Comparison of ENCODE assay signal across 8 cellular contexts in the genomic region with DNA sequence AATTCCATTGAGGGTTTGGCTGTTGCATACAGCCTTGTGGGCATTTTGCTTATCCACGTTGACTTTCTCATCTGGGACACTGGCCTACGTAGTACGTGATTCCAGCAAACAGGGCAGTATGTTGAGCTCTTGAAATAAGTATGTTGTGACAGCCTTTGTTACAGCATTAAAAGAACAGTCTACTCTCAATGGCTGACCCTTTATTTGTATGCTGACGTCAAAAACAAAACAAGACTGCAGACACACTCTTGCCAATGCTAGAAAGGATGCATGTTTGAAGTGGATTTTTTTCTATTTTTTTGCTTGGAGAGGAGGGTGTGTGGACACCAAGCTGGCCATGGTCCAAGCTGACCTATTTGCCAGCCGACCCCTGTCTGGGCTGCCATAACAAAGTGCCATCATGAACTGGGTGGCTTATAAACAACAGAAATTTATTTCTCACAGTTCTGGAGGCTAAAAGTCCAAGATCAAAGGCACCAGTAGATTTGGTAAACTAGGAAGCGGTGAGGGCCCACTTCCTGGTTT. TPM values are rescaled to one million over a fixed set of nuclear protein-coding genes. Genes with fewer than 3 reads are reported as not detected.
A peak's percentile ranks its signal among the peaks of the same experiment; 100 is the strongest.
DNase-seq lines count a peak whose midpoint lies in the region; ATAC-seq and TF ChIP-seq lines count a peak whose summit lies in the region.

No MANE protein-coding gene starts in this region.

- peaks cover 14% of the 10 kb centered on the region for H3K4me1 Mint-ChIP-seq in endodermal cell

- no peak overlapping the region for H3K9ac ChIP-seq in endodermal cell (ENCODE audit: extremely low read depth, low read length, poor library complexity, severe bottlenecking)

- DNase-seq in Peyer's patch (no peak), endodermal cell (no peak), psoas muscle (no peak), NCI-H2171 treated with DMSO at 0.1 percent for 48 hours (lab: John Stamatoyannopoulos, UW) (no peak)

- ATAC-seq in psoas muscle (no peak), GM19397 (IDR thresholded peaks at IDR 0.05; ENCODE audit: unreplicated experiment) (no peak), GM21360 (IDR thresholded peaks at IDR 0.05; ENCODE audit: unreplicated experiment) (no peak), HG02885 (IDR thresholded peaks at IDR 0.05; ENCODE audit: poor library complexity, unreplicated experiment) (no peak)

- intact Hi-C loops in psoas muscle (cut with DNase I), result loop anchor here in 1 of 2 donors (1.0 kb wide), 1 partner anchor 10 kb away; no protein-coding TSS in a partner anchor

- H3K4me1 ChIP-seq in Peyer's patch, result peaks cover 0 to 10% (median 0%) of the 10 kb centered on the region in 4 donors
- peaks cover 14% of the 10 kb centered on the region for H3K4me1 ChIP-seq in endodermal cell (ENCODE audit: control insufficient read depth, insufficient read depth, low read length)
- H3K4me1 ChIP-seq in psoas muscle, result peaks cover 14% of the 10 kb centered on the region

- H3K9me3 Mint-ChIP-seq in endodermal cell, result no peaks in the 10 kb centered on the region

- WGBS in endodermal cell (ENCODE audit: insufficient coverage in 1 of 2, insufficient read length in 1 of 2), 2 experiments, result 85 to 95% methylated on average over 3 to 6 of the region's 6 CpGs
- 73 to 78% (median 74%) methylated on average over 6 of the region's 6 CpGs for WGBS in psoas muscle, 3 donors

- H3K27me3 ChIP-seq in Peyer's patch, result no peaks in the 10 kb centered on the region
- H3K27me3 ChIP-seq in endodermal cell (ENCODE audit: control insufficient read depth, insufficient read depth, low read length, poor library complexity, severe bottlenecking), result no peaks in the 10 kb centered on the region
- H3K27me3 ChIP-seq in psoas muscle (ENCODE audit: insufficient read depth in 3 of 3, low read length in 2 of 3), result no peaks in the 10 kb centered on the region

- H3K36me3 ChIP-seq in Peyer's patch, result peaks cover 0 to 13% (median 0%) of the 10 kb centered on the region in 3 donors
- peaks cover 18% of the 10 kb centered on the region for H3K36me3 ChIP-seq in endodermal cell (ENCODE audit: control insufficient read depth, insufficient read depth, low read length)
- peaks cover 0 to 25% of the 10 kb centered on the region in 2 donors for H3K36me3 ChIP-seq in psoas muscle (ENCODE audit: insufficient read depth in 1 of 2, low read depth in 1 of 2)

- TF ChIP-seq CTCF in Peyer's patch (IDR thresholded peaks at IDR 0.05) (no peak), endodermal cell (conservative IDR thresholded peaks at IDR 0.05) (no peak), psoas muscle (IDR thresholded peaks at IDR 0.05) (no peak)

- peak overlapping the region; percentile 73; the same call in 1 of the 2 replicates for H3K4me3 ChIP-seq in GM08714 (ENCODE audit: low read length)
- peak overlapping the region in 3 of 4 donors; percentile 73 to 86 (median 74) for H3K4me3 ChIP-seq in Peyer's patch
- H3K4me3 ChIP-seq in endodermal cell (ENCODE audit: low read length), result peak overlapping the region; percentile 88
- peak overlapping the region; percentile 93 for H3K4me3 ChIP-seq in psoas muscle

- H3K27ac ChIP-seq in Peyer's patch, result peak overlapping the region in 2 of 4 donors; percentile 70 to 76
- H3K27ac ChIP-seq in endodermal cell (ENCODE audit: low read depth, low read length), result no peak overlapping the region
- H3K27ac ChIP-seq in psoas muscle, result no peak overlapping the region

- peaks cover 3% of the 10 kb centered on the region for H3K27me3 Mint-ChIP-seq in endodermal cell (ENCODE audit: insufficient read depth)

- no peak for TF ChIP-seq POLR2A in Peyer's patch (IDR thresholded peaks at IDR 0.05)

- peaks cover 20% of the 10 kb centered on the region for H3K36me3 Mint-ChIP-seq in endodermal cell (ENCODE audit: low read depth)

- peak overlapping the region; percentile 71 for H3K4me3 Mint-ChIP-seq in endodermal cell

- no peak overlapping the region for H3K27ac Mint-ChIP-seq in endodermal cell

- H3K9me3 ChIP-seq in Peyer's patch, result no peaks in the 10 kb centered on the region
- no peaks in the 10 kb centered on the region for H3K9me3 ChIP-seq in endodermal cell (ENCODE audit: control insufficient read depth, low read length)
- no peaks in the 10 kb centered on the region for H3K9me3 ChIP-seq in psoas muscle

RNA-seq across cellular contexts. Expression of a gene that starts 10.8 kb away (rescaled TPM):
- 10 to 100 TPM; 19.3 to 54.5 (median 48.3) TPM for total RNA-seq in Peyer's patch
- 10 to 100 TPM; 36.7 to 45.9 TPM for total RNA-seq in endodermal cell
- 76.2 TPM for polyA plus RNA-seq in endodermal cell (2013, experiment 1 of 2)
- polyA plus RNA-seq in endodermal cell (2013, experiment 2 of 2), result 60.8 TPM
- total RNA-seq in psoas muscle, result 10 to 100 TPM in 2 of 4 donors, 1 to 10 TPM in 2; 4.6 to 26.0 (median 14.8) TPM
- 10 to 100 TPM; 13.3 to 19.4 (median 18.7) TPM for polyA plus RNA-seq in psoas muscle

RNA-seq across cellular contexts. Expression of a gene that starts 26.7 kb away (rescaled TPM):
- total RNA-seq in Peyer's patch (10 to 100 TPM; 54.7 to 69.2 (median 61.1) TPM), endodermal cell (10 to 100 TPM; 38.3 to 45.5 TPM), psoas muscle (10 to 100 TPM; 17.3 to 24.6 (median 18.8) TPM)
- 24.1 TPM for polyA plus RNA-seq in endodermal cell (2013, experiment 1 of 2)
- 25.3 TPM for polyA plus RNA-seq in endodermal cell (2013, experiment 2 of 2)
- polyA plus RNA-seq in psoas muscle, result 10 to 100 TPM in 2 of 3 donors, 1 to 10 TPM in 1; 7.5 to 27.3 (median 11.3) TPM
